In genomic region chr14:28163261-28163660, GRCh38 we compare ENCODE assay signal across 25 cellular contexts.
"Had no signal": no experiment of that assay in that cellular context is flagged by ENCODE, and none has a peak within 500 bp of the region (broad histone marks: within the 10 kb centered on the region; RNA-seq: fewer than 3 reads in every experiment).

No MANE protein-coding gene starts in this region.

- H3K9me3 Mint-ChIP-seq: activated CD4-positive, alpha-beta T cell treated with anti-CD3 and anti-CD28 coated beads, Interleukin-2, amount 10 ng/mL, durations not matched to agents 24 days and 14 days had no signal

- H3K4me1 Mint-ChIP-seq: activated CD4-positive, alpha-beta T cell treated with anti-CD3 and anti-CD28 coated beads, Interleukin-2, amount 10 ng/mL, durations not matched to agents 24 days and 14 days; activated naive CD4-positive, alpha-beta T cell treated with anti-CD3 and anti-CD28 coated beads, Interleukin-2, amount 10 ng/mL, durations not matched to agents 7 days and 5 days; activated naive CD8-positive, alpha-beta T cell treated with anti-CD3 and anti-CD28 coated beads, Interleukin-2, amount 10 ng/mL, durations not matched to agents 7 days and 5 days had no signal

- H3K27me3 ChIP-seq: brain microvascular endothelial cell, foreskin keratinocyte, heart right ventricle, left lung, right lobe of liver, tibial nerve had no signal

- H3K27me3 Mint-ChIP-seq: activated CD4-positive, alpha-beta memory T cell treated with anti-CD3 and anti-CD28 coated beads for 36 hours; activated CD4-positive, alpha-beta T cell treated with anti-CD3 and anti-CD28 coated beads, Interleukin-2, amount 10 ng/mL, durations not matched to agents 24 days and 14 days; activated naive CD4-positive, alpha-beta T cell treated with anti-CD3 and anti-CD28 coated beads, Interleukin-2, amount 10 ng/mL, durations not matched to agents 7 days and 5 days; activated naive CD8-positive, alpha-beta T cell treated with anti-CD3 and anti-CD28 coated beads, Interleukin-2, amount 10 ng/mL, durations not matched to agents 7 days and 5 days; activated T-cell treated with anti-CD3 and anti-CD28 coated beads, Interleukin-2, amount 50 U/mL, for 24 hours; natural killer cell treated with Interleukin-12 subunit alpha and Interleukin-12 subunit beta and Interleukin-15 and Interleukin-18, amount 100 ng/mL, for 72 hours had no signal

- H3K4me3 Mint-ChIP-seq: activated CD4-positive, alpha-beta memory T cell treated with anti-CD3 and anti-CD28 coated beads for 36 hours; activated CD4-positive, alpha-beta T cell treated with anti-CD3 and anti-CD28 coated beads, Interleukin-2, amount 10 ng/mL, durations not matched to agents 24 days and 14 days; activated naive CD4-positive, alpha-beta T cell treated with anti-CD3 and anti-CD28 coated beads, Interleukin-2, amount 10 ng/mL, durations not matched to agents 7 days and 5 days; activated naive CD8-positive, alpha-beta T cell treated with anti-CD3 and anti-CD28 coated beads, Interleukin-2, amount 10 ng/mL, durations not matched to agents 7 days and 5 days; activated T-cell treated with anti-CD3 and anti-CD28 coated beads, Interleukin-2, amount 50 U/mL, for 24 hours; natural killer cell treated with Interleukin-12 subunit alpha and Interleukin-12 subunit beta and Interleukin-15 and Interleukin-18, amount 100 ng/mL, for 72 hours had no signal

- H3K36me3 Mint-ChIP-seq: activated CD4-positive, alpha-beta memory T cell treated with anti-CD3 and anti-CD28 coated beads for 36 hours; activated naive CD4-positive, alpha-beta T cell treated with anti-CD3 and anti-CD28 coated beads, Interleukin-2, amount 10 ng/mL, durations not matched to agents 7 days and 5 days; activated naive CD8-positive, alpha-beta T cell treated with anti-CD3 and anti-CD28 coated beads, Interleukin-2, amount 10 ng/mL, durations not matched to agents 7 days and 5 days; natural killer cell treated with Interleukin-12 subunit alpha and Interleukin-12 subunit beta and Interleukin-15 and Interleukin-18, amount 100 ng/mL, for 72 hours had no signal

- H3K4me1 ChIP-seq: esophagus muscularis mucosa, foreskin keratinocyte, heart right ventricle, left lung, lower lobe of right lung, right lobe of liver, tibial nerve had no signal

- H3K27ac Mint-ChIP-seq: activated CD4-positive, alpha-beta memory T cell treated with anti-CD3 and anti-CD28 coated beads for 36 hours; activated CD4-positive, alpha-beta T cell treated with anti-CD3 and anti-CD28 coated beads, Interleukin-2, amount 10 ng/mL, durations not matched to agents 24 days and 14 days; activated naive CD4-positive, alpha-beta T cell treated with anti-CD3 and anti-CD28 coated beads, Interleukin-2, amount 10 ng/mL, durations not matched to agents 7 days and 5 days; activated naive CD8-positive, alpha-beta T cell treated with anti-CD3 and anti-CD28 coated beads, Interleukin-2, amount 10 ng/mL, durations not matched to agents 7 days and 5 days; activated T-cell treated with anti-CD3 and anti-CD28 coated beads, Interleukin-2, amount 50 U/mL, for 24 hours; natural killer cell treated with Interleukin-12 subunit alpha and Interleukin-12 subunit beta and Interleukin-15 and Interleukin-18, amount 100 ng/mL, for 72 hours had no signal

- DNase-seq: activated CD4-positive, alpha-beta memory T cell treated with anti-CD3 and anti-CD28 coated beads for 36 hours; activated CD4-positive, alpha-beta T cell treated with anti-CD3 and anti-CD28 coated beads, Interleukin-2, amount 10 ng/mL, durations not matched to agents 24 days and 14 days; activated CD4-positive, CD25-positive, alpha-beta regulatory T cell treated with anti-CD3 and anti-CD28 coated beads, Interleukin-2, amount 50 U/mL, for 72 hours; activated CD8-positive, alpha-beta memory T cell treated with anti-CD3 and anti-CD28 coated beads, Interleukin-2, amount 50 U/mL, for 48 hours; activated gamma-delta T cell; activated naive CD4-positive, alpha-beta T cell treated with anti-CD3 and anti-CD28 coated beads, Interleukin-2, amount 10 ng/mL, durations not matched to agents 7 days and 5 days; activated naive CD8-positive, alpha-beta T cell treated with anti-CD3 and anti-CD28 coated beads, Interleukin-2, amount 10 ng/mL, durations not matched to agents 7 days and 5 days; activated T-cell treated with anti-CD3 and anti-CD28 coated beads, Interleukin-2, amount 50 U/mL, for 24 hours; brain microvascular endothelial cell; caudate nucleus; foreskin keratinocyte; heart right ventricle; kidney glomerular epithelial cell; left lung; lower lobe of right lung; mesenchymal stem cell; mucosa of descending colon; posterior cingulate gyrus; right lobe of liver; stimulated activated CD4-positive, alpha-beta T cell treated with anti-CD3 and anti-CD28 coated beads, Interleukin-2, amount 100 ng/mL, for 48 hours; stimulated activated naive CD4-positive, alpha-beta T cell treated with Interleukin-2 at 50 U/mL for 16 hours; T1000 had no signal

- H3K4me3 ChIP-seq: esophagus muscularis mucosa, heart right ventricle, left lung, lower lobe of right lung, mucosa of descending colon, right lobe of liver, tibial nerve had no signal

- ATAC-seq: foreskin keratinocyte; heart right ventricle; left lung; lower lobe of right lung; mucosa of descending colon; natural killer cell treated with Interleukin-12 subunit alpha and Interleukin-12 subunit beta and Interleukin-15 and Interleukin-18, amount 100 ng/mL, for 72 hours; right lobe of liver had no signal

- H3K27ac ChIP-seq: brain microvascular endothelial cell, esophagus muscularis mucosa, foreskin keratinocyte, heart right ventricle, left lung, lower lobe of right lung, right lobe of liver, tibial nerve had no signal

- H3K9me3 ChIP-seq: esophagus muscularis mucosa, lower lobe of right lung, mucosa of descending colon, right lobe of liver had no signal

- H3K36me3 ChIP-seq: brain microvascular endothelial cell, esophagus muscularis mucosa, heart right ventricle, left lung, lower lobe of right lung, right lobe of liver, tibial nerve had no signal
